ENCODE assay signal across 29 cellular contexts in the genomic region with DNA sequence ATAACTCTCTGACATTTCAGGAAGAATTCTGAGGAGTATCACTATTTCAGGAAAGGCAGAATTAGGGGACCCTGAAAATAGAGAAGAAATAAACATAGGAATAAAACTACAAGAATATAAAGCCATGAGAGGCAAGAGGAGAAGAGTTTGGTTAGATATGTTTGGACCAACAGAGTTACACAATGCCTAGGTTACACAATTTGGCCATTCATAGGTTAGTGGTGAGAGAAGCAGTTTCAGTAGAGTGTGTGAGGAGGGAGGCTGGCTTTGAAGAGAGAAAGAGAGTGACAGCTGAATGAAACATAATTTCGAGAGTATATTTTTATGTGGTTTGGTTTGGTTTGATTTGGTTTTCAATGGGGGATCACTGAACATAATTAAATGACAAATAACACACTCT.
"Had no signal": no experiment of that assay in that cellular context is flagged by ENCODE, and none has a peak within 500 bp of the region (broad histone marks: within the 10 kb centered on the region; RNA-seq: fewer than 3 reads in every experiment).

No MANE protein-coding gene starts in this region.

- ATAC-seq: left ventricle myocardium superior; sciatic nerve; stimulated activated naive CD8-positive, alpha-beta T cell treated with anti-CD3 and anti-CD28 coated beads, Interleukin-15, Interleukin-2, amounts not matched to agents 100 U/mL and 50 U/mL, for 24 hours; WTC11 had no signal

- H3K36me3 ChIP-seq: breast epithelium, esophagus squamous epithelium, neutrophil, transverse colon had no signal

- H3K4me3 ChIP-seq: breast epithelium, esophagus squamous epithelium, skin epidermis, testis, transverse colon had no signal

- H3K4me1 ChIP-seq: breast epithelium, esophagus squamous epithelium, testis, transverse colon had no signal

- H3K9me3 ChIP-seq: breast epithelium, esophagus squamous epithelium, neutrophil, testis, transverse colon had no signal

- H3K27ac ChIP-seq: breast epithelium, epithelial cell of prostate, esophagus squamous epithelium, neutrophil, skin epidermis, testis, transverse colon had no signal

- DNase-seq: activated CD4-positive, alpha-beta memory T cell treated with anti-CD3 and anti-CD28 coated beads, Interleukin-2, amount 10 ng/mL, durations not matched to agents 7 days and 5 days; activated CD4-positive, alpha-beta T cell treated with anti-CD3 and anti-CD28 coated beads for 1 hour; activated CD4-positive, alpha-beta T cell treated with anti-CD3 and anti-CD28 coated beads, Interleukin-2, amount 10 ng/mL, durations not matched to agents 7 days and 5 days; activated CD8-positive, alpha-beta memory T cell treated with anti-CD3 and anti-CD28 coated beads, Interleukin-2, amount 50 U/mL, for 48 hours; activated gamma-delta T cell; activated naive CD4-positive, alpha-beta T cell treated with anti-CD3 and anti-CD28 coated beads, Interleukin-2, amount 50 U/mL, for 16 hours; activated T-cell treated with anti-CD3 and anti-CD28 coated beads, Interleukin-2, amount 50 U/mL, for 24 hours; central memory CD4-positive, alpha-beta T cell; dermis blood vessel endothelial cell; effector CD4-positive, alpha-beta T cell; esophagus squamous epithelium; head of caudate nucleus; hypothalamus; left ventricle myocardium superior; naive B cell; nephron progenitor cell; retina; stimulated activated CD4-positive, alpha-beta T cell treated with anti-CD3 and anti-CD28 coated beads, Interleukin-12 subunit alpha, Interleukin-12 subunit beta, amount 100 ng/mL, for 4 hours; stimulated activated CD4-positive, alpha-beta T cell treated with anti-CD3 and anti-CD28 coated beads, Interleukin-4, amount 100 ng/mL, for 1 hour; stimulated activated naive CD8-positive, alpha-beta T cell treated with anti-CD3 and anti-CD28 coated beads, Interleukin-15, Interleukin-2, amounts not matched to agents 100 U/mL and 50 U/mL, for 24 hours; T-helper 2 cell; testis; transverse colon had no signal

- H3K27me3 ChIP-seq: breast epithelium, esophagus squamous epithelium, neutrophil, testis, transverse colon had no signal
